ENCODE assay signal across 13 cellular contexts in the genomic region with DNA sequence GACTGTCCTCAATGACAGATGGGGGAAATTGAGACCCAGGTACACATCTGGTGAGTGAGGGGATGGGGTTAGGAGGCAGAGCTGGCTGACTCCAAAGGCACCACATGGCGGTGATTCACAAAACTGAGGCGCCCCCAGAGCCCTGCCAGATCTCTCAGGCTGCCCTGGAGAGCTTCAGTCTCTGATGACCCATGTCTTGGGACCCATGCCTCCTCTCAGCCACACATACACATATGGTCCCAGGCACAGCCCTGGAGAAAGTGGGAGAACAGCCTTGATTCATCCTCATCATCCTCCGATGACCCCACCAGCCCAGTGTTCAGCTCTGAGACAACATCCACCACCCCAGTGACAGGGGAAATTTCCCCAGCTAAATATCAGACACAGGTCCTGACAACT.
"Had no signal": no experiment of that assay in that cellular context is flagged by ENCODE, and none has a peak within 500 bp of the region (broad histone marks: within the 10 kb centered on the region; RNA-seq: fewer than 3 reads in every experiment).

No MANE protein-coding gene starts in this region.

- H3K27ac ChIP-seq: dorsolateral prefrontal cortex, esophagus squamous epithelium, ovary, skin epidermis had no signal

- H3K4me3 Mint-ChIP-seq: activated naive CD4-positive, alpha-beta T cell treated with anti-CD3 and anti-CD28 coated beads, Interleukin-2, amount 50 U/mL, for 24 hours; nephron progenitor cell; type B pancreatic cell had no signal

- ATAC-seq: activated CD4-positive, CD25-positive, alpha-beta regulatory T cell treated with anti-CD3 and anti-CD28 coated beads, Interleukin-2, amount 50 U/mL, for 24 hours had no signal

- H3K9me3 Mint-ChIP-seq: activated naive CD4-positive, alpha-beta T cell treated with anti-CD3 and anti-CD28 coated beads, Interleukin-2, amount 50 U/mL, for 24 hours; nephron progenitor cell had no signal

- H3K27me3 ChIP-seq: dorsolateral prefrontal cortex, ovary had no signal

- H3K4me3 ChIP-seq: dorsolateral prefrontal cortex, esophagus squamous epithelium, ovary, skin epidermis had no signal

- DNase-seq: activated effector memory CD4-positive, alpha-beta T cell treated with Interleukin-2 at 50 U/mL for 16 hours; activated T-cell treated with anti-CD3 and anti-CD28 coated beads, Interleukin-2, amount 50 U/mL, for 1 hour; amygdala; dorsolateral prefrontal cortex; esophagus squamous epithelium; mammary epithelial cell; nephron progenitor cell; retina had no signal

- H3K36me3 Mint-ChIP-seq: activated naive CD4-positive, alpha-beta T cell treated with anti-CD3 and anti-CD28 coated beads, Interleukin-2, amount 50 U/mL, for 24 hours; type B pancreatic cell had no signal

- H3K36me3 ChIP-seq: esophagus squamous epithelium, ovary had no signal

- H3K4me1 Mint-ChIP-seq: activated naive CD4-positive, alpha-beta T cell treated with anti-CD3 and anti-CD28 coated beads, Interleukin-2, amount 50 U/mL, for 24 hours had no signal

- H3K4me1 ChIP-seq: esophagus squamous epithelium had no signal

- H3K27ac Mint-ChIP-seq: activated naive CD4-positive, alpha-beta T cell treated with anti-CD3 and anti-CD28 coated beads, Interleukin-2, amount 50 U/mL, for 24 hours; nephron progenitor cell; type B pancreatic cell had no signal

- H3K9me3 ChIP-seq: esophagus squamous epithelium, ovary had no signal

- H3K27me3 Mint-ChIP-seq: activated naive CD4-positive, alpha-beta T cell treated with anti-CD3 and anti-CD28 coated beads, Interleukin-2, amount 50 U/mL, for 24 hours had no signal
